ENCODE assay signal across 9 cellular contexts in the genomic region with DNA sequence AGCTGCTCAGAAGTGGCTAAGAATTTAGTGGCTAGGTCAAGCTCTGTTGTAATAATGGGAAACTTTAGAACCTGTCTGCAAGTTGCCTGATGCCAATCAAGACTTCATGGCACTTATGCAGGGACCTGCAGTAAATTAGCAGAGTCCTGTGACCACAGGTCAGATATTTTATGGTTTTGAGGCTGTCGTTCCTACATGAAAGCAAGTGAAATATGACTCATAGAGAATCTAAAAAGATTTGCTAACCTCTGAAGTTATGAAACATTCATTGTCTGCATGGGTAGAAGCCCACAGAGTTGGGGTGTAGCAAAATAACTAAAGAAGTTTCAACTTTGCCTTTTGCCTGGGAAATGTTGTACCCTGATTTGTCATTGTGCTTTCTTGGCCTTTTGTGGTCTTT. TPM values are rescaled to one million over a fixed set of nuclear protein-coding genes. Genes with fewer than 3 reads are reported as not detected.
DNase-seq lines count a peak whose midpoint lies in the region; ATAC-seq and FAIRE-seq lines count a peak whose summit lies in the region.
"Had no signal": no experiment of that assay in that cellular context is flagged by ENCODE, and none has a peak within 500 bp of the region (broad histone marks: within the 10 kb centered on the region; RNA-seq: fewer than 3 reads in every experiment).

No MANE protein-coding gene starts in this region.

- peak; percentile 62 for DNase-seq in EL
- peak; percentile 70 for DNase-seq in astrocyte of the hippocampus (ENCODE audit: low read depth, low spot score)
- no peak for DNase-seq in DMS114 treated with DMSO at 0.1 percent for 48 hours (lab: John Stamatoyannopoulos, UW; ENCODE audit: unreplicated experiment)
- DNase-seq in GM19239 (ENCODE audit: insufficient read length, low spot score) = no peak
- DNase-seq in naive thymus-derived CD8-positive, alpha-beta T cell = no peak
- DNase-seq in stimulated activated CD8-positive, alpha-beta memory T cell treated with anti-CD3 and anti-CD28 coated beads, Interleukin-4, amount 100 ng/mL, for 48 hours = no peak
- DNase-seq: adrenal gland had no signal

- no peak for FAIRE-seq in GM19239 (lab: Jason Lieb, UNC)

- H3K27ac Mint-ChIP-seq in naive thymus-derived CD8-positive, alpha-beta T cell = no peak overlapping the region

- H3K9me3 Mint-ChIP-seq in naive thymus-derived CD8-positive, alpha-beta T cell = peaks cover 0 to 13% (median 1%) of the 10 kb centered on the region in 9 donors

- ATAC-seq in GM21526 (IDR thresholded peaks at IDR 0.05; ENCODE audit: low FRiP score, unreplicated experiment) (peak; percentile 79), HG03378 (IDR thresholded peaks at IDR 0.05; ENCODE audit: unreplicated experiment) (peak; percentile 95)
- ATAC-seq in naive thymus-derived CD8-positive, alpha-beta T cell = no peak

- no peaks in the 10 kb centered on the region for H3K36me3 Mint-ChIP-seq in naive thymus-derived CD8-positive, alpha-beta T cell

- peaks cover 0 to 12% (median 0%) of the 10 kb centered on the region in 5 donors for H3K27me3 Mint-ChIP-seq in naive thymus-derived CD8-positive, alpha-beta T cell

- H3K4me3 Mint-ChIP-seq in naive thymus-derived CD8-positive, alpha-beta T cell = no peak overlapping the region

- no peaks in the 10 kb centered on the region for H3K4me1 Mint-ChIP-seq in naive thymus-derived CD8-positive, alpha-beta T cell

- POLR2A ChIA-PET in naive thymus-derived CD8-positive, alpha-beta T cell (lab: Charles Lee) = no interaction called here

RNA-seq across cellular contexts. Expression of gene SLC39A12, which starts 32.3 kb away (rescaled TPM):
- total RNA-seq in naive thymus-derived CD8-positive, alpha-beta T cell = not detected
- not detected for polyA plus RNA-seq in naive thymus-derived CD8-positive, alpha-beta T cell

Comparison
In these comparisons a context has a peak if more than half of its experiments do, and no peak if none do; other contexts are left out.
1. DNase-seq: peak in EL (single experiment) and astrocyte of the hippocampus (single experiment); none in DMS114 treated with DMSO at 0.1 percent for 48 hours (single experiment), GM19239 (single experiment), naive thymus-derived CD8-positive, alpha-beta T cell (0 of 10) and stimulated activated CD8-positive, alpha-beta memory T cell treated with anti-CD3 and anti-CD28 coated beads, Interleukin-4, amount 100 ng/mL, for 48 hours (single experiment).
2. ATAC-seq: peak in GM21526 (single experiment) and HG03378 (single experiment); none in naive thymus-derived CD8-positive, alpha-beta T cell (0 of 2).